In the genomic region with DNA sequence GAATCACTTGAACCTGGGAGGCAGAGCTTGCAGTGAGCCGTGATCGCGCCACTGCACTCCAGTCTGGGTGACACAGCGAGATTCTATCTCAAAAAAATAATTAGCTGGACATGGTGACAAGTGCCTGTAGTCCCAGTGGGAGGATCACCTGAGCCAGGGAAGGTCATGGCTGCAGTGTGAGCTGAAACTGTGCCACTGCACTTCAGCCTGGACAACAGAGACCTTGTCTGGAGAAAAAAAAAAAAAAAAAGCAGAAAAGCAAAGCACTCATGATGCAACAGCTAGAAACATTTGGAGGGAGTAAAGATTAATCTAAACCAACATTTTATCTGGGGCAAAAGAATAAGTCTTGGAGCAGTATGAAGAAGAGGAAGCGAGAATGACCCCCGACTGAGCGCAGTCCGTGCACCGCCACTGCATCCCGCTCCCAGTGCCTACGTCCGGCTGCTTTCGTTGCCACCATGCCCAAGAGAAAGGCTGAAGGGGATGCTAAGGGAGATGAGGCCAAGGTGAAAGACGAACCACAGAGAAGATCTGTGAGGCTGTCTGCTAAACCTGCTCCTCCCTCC, we compare ENCODE assay signal across 1 cellular context.
TF ChIP-seq lines count a peak whose summit lies in the region.

No MANE protein-coding gene starts in this region.

TF ChIP-seq in K562, 482 proteins besides CTCF, POLR2A, EP300 and RAD21 (continues in another document):
- TF ChIP-seq MYNN (IDR thresholded peaks at IDR 0.05) (no peak), MYNN (CRISPR knock-in tag; IDR thresholded peaks at IDR 0.05) (no peak), ZNF184 (CRISPR knock-in tag; IDR thresholded peaks at IDR 0.05) (no peak), NFXL1 (CRISPR knock-in tag; IDR thresholded peaks at IDR 0.05) (peak; percentile 35; the same call in 1 of the 2 replicates), MAFK (IDR thresholded peaks at IDR 0.05; ENCODE audit: low read length) (peak; percentile 13; the same call in 1 of the 2 replicates), SMARCC2 (IDR thresholded peaks at IDR 0.05; ENCODE audit: low read depth) (no peak; the same call in 1 of the 2 replicates), ZZZ3 (IDR thresholded peaks at IDR 0.05) (no peak), RFX1 (IDR thresholded peaks at IDR 0.05) (no peak), ZNF316 (IDR thresholded peaks at IDR 0.05) (peak; percentile 72; the same call in 1 of the 2 replicates), ZNF830 (CRISPR knock-in tag; IDR thresholded peaks at IDR 0.05) (no peak), ZKSCAN3 (CRISPR knock-in tag; IDR thresholded peaks at IDR 0.05) (no peak), EGR1 (conservative IDR thresholded peaks at IDR 0.05) (no peak), MAFG (tag; conservative IDR thresholded peaks at IDR 0.05) (peak; percentile 76), HNRNPLL (IDR thresholded peaks at IDR 0.05; ENCODE audit: low read depth, low read length, poor library complexity, severe bottlenecking) (no peak), ZNF707 (CRISPR knock-in tag; conservative IDR thresholded peaks at IDR 0.05) (no peak), L3MBTL2 (IDR thresholded peaks at IDR 0.05) (no peak), GABPB2 (CRISPR knock-in tag; conservative IDR thresholded peaks at IDR 0.05) (no peak), ZNF644 (tag; IDR thresholded peaks at IDR 0.05; ENCODE audit: low read depth) (0 out of 2 replicates have a peak, but pooled peaks have one; percentile 21), LEF1 (IDR thresholded peaks at IDR 0.05) (peak; percentile 55; the same call in 1 of the 2 replicates), ZNF197 (CRISPR knock-in tag; IDR thresholded peaks at IDR 0.05; ENCODE audit: low read depth) (0 out of 2 replicates have a peak, but pooled peaks have one; percentile 28), SMARCA4 (IDR thresholded peaks at IDR 0.05) (peak; percentile 85), PPARD (CRISPR knock-in tag; IDR thresholded peaks at IDR 0.05) (no peak), ZNF778 (CRISPR knock-in tag; IDR thresholded peaks at IDR 0.05) (no peak), ZNF780A (CRISPR knock-in tag; IDR thresholded peaks at IDR 0.05) (no peak), TEAD2 (tag; IDR thresholded peaks at IDR 0.05) (no peak), ZNF589 (CRISPR knock-in tag; IDR thresholded peaks at IDR 0.05; ENCODE audit: low read depth) (peak; percentile 55; the same call in 1 of the 2 replicates), NR2C2 (CRISPR knock-in tag; IDR thresholded peaks at IDR 0.05) (no peak), NR2C2 (tag; IDR thresholded peaks at IDR 0.05) (peak; percentile 55), SETDB1 (IDR thresholded peaks at IDR 0.05; ENCODE audit: low read length) (no peak), HMGN3 (IDR thresholded peaks at IDR 0.05; ENCODE audit: borderline replicate concordance, extremely low read depth, insufficient read length, low read depth, low read length) (no peak), FOXJ2 (tag; IDR thresholded peaks at IDR 0.05) (no peak), RBM34 (IDR thresholded peaks at IDR 0.05; ENCODE audit: borderline replicate concordance, insufficient read depth, low read length) (no peak)
- TF ChIP-seq, protein P1, sequence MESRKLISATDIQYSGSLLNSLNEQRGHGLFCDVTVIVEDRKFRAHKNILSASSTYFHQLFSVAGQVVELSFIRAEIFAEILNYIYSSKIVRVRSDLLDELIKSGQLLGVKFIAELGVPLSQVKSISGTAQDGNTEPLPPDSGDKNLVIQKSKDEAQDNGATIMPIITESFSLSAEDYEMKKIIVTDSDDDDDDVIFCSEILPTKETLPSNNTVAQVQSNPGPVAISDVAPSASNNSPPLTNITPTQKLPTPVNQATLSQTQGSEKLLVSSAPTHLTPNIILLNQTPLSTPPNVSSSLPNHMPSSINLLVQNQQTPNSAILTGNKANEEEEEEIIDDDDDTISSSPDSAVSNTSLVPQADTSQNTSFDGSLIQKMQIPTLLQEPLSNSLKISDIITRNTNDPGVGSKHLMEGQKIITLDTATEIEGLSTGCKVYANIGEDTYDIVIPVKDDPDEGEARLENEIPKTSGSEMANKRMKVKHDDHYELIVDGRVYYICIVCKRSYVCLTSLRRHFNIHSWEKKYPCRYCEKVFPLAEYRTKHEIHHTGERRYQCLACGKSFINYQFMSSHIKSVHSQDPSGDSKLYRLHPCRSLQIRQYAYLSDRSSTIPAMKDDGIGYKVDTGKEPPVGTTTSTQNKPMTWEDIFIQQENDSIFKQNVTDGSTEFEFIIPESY (CRISPR knock-in tag; IDR thresholded peaks at IDR 0.05), result peak; percentile 58
- TF ChIP-seq, protein P2, sequence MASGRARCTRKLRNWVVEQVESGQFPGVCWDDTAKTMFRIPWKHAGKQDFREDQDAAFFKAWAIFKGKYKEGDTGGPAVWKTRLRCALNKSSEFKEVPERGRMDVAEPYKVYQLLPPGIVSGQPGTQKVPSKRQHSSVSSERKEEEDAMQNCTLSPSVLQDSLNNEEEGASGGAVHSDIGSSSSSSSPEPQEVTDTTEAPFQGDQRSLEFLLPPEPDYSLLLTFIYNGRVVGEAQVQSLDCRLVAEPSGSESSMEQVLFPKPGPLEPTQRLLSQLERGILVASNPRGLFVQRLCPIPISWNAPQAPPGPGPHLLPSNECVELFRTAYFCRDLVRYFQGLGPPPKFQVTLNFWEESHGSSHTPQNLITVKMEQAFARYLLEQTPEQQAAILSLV (tag; IDR thresholded peaks at IDR 0.05), result peak; percentile 81
- TF ChIP-seq, protein P3, sequence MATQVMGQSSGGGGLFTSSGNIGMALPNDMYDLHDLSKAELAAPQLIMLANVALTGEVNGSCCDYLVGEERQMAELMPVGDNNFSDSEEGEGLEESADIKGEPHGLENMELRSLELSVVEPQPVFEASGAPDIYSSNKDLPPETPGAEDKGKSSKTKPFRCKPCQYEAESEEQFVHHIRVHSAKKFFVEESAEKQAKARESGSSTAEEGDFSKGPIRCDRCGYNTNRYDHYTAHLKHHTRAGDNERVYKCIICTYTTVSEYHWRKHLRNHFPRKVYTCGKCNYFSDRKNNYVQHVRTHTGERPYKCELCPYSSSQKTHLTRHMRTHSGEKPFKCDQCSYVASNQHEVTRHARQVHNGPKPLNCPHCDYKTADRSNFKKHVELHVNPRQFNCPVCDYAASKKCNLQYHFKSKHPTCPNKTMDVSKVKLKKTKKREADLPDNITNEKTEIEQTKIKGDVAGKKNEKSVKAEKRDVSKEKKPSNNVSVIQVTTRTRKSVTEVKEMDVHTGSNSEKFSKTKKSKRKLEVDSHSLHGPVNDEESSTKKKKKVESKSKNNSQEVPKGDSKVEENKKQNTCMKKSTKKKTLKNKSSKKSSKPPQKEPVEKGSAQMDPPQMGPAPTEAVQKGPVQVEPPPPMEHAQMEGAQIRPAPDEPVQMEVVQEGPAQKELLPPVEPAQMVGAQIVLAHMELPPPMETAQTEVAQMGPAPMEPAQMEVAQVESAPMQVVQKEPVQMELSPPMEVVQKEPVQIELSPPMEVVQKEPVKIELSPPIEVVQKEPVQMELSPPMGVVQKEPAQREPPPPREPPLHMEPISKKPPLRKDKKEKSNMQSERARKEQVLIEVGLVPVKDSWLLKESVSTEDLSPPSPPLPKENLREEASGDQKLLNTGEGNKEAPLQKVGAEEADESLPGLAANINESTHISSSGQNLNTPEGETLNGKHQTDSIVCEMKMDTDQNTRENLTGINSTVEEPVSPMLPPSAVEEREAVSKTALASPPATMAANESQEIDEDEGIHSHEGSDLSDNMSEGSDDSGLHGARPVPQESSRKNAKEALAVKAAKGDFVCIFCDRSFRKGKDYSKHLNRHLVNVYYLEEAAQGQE (CRISPR knock-in tag; IDR thresholded peaks at IDR 0.05; ENCODE audit: low read depth), result no peak
- TF ChIP-seq, protein P4, sequence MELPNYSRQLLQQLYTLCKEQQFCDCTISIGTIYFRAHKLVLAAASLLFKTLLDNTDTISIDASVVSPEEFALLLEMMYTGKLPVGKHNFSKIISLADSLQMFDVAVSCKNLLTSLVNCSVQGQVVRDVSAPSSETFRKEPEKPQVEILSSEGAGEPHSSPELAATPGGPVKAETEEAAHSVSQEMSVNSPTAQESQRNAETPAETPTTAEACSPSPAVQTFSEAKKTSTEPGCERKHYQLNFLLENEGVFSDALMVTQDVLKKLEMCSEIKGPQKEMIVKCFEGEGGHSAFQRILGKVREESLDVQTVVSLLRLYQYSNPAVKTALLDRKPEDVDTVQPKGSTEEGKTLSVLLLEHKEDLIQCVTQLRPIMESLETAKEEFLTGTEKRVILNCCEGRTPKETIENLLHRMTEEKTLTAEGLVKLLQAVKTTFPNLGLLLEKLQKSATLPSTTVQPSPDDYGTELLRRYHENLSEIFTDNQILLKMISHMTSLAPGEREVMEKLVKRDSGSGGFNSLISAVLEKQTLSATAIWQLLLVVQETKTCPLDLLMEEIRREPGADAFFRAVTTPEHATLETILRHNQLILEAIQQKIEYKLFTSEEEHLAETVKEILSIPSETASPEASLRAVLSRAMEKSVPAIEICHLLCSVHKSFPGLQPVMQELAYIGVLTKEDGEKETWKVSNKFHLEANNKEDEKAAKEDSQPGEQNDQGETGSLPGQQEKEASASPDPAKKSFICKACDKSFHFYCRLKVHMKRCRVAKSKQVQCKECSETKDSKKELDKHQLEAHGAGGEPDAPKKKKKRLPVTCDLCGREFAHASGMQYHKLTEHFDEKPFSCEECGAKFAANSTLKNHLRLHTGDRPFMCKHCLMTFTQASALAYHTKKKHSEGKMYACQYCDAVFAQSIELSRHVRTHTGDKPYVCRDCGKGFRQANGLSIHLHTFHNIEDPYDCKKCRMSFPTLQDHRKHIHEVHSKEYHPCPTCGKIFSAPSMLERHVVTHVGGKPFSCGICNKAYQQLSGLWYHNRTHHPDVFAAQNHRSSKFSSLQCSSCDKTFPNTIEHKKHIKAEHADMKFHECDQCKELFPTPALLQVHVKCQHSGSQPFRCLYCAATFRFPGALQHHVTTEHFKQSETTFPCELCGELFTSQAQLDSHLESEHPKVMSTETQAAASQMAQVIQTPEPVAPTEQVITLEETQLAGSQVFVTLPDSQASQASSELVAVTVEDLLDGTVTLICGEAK (IDR thresholded peaks at IDR 0.05), result 0 out of 2 replicates have a peak, but pooled peaks have one; percentile 22
- TF ChIP-seq, protein P4 (CRISPR knock-in tag; IDR thresholded peaks at IDR 0.05), result no peak
- TF ChIP-seq, protein P5, sequence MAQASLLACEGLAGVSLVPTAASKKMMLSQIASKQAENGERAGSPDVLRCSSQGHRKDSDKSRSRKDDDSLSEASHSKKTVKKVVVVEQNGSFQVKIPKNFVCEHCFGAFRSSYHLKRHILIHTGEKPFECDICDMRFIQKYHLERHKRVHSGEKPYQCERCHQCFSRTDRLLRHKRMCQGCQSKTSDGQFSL (CRISPR knock-in tag; IDR thresholded peaks at IDR 0.05), result no peak
- TF ChIP-seq, protein P5 (tag; IDR thresholded peaks at IDR 0.05), result no peak
- TF ChIP-seq, protein P6, sequence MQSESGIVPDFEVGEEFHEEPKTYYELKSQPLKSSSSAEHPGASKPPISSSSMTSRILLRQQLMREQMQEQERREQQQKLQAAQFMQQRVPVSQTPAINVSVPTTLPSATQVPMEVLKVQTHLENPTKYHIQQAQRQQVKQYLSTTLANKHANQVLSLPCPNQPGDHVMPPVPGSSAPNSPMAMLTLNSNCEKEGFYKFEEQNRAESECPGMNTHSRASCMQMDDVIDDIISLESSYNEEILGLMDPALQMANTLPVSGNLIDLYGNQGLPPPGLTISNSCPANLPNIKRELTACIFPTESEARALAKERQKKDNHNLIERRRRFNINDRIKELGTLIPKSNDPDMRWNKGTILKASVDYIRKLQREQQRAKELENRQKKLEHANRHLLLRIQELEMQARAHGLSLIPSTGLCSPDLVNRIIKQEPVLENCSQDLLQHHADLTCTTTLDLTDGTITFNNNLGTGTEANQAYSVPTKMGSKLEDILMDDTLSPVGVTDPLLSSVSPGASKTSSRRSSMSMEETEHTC (IDR thresholded peaks at IDR 0.05), result 0 out of 2 replicates have a peak, but pooled peaks have one; percentile 25
